Comparison of ENCODE assay signal across 1 cellular context in the genomic region with DNA sequence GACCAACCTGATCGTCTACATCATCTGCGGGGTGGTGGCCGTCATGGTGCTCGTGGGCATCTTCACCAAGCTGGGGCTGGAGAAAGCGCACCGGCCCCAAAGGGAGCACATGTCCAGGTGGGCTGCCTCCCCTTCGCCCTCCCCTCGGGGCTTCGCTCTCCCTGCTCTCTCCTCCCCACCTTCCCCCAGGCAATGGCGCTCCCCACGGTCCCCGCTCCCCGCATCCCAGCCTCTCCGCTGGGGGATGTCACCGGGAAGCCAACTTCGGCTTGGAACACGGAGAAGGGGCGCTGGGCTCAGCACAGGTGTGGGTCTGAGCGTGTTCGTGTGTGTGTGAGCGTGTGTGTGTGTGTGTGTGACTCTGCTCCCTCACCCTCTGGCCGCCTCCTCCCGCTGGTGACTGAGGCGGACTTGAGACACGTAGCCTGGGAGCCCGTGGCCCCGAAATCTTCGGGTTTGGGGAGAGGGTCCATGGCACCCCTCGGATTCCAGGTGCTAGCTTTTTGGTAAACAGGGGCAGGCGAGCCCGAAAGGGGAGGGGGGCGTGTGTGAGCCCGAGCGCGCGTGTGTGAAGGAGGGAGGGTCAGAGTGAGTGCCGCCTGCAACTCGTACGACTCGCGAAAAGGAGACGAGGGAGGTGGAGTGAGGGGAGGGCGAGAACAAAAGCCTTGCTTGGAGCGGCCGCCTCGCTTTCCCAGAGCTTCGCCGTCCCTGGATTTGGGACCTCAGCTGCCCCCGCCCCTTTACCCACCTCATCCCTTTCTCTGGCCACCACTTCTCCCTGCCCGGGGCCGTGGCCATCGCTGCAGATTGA.
TF ChIP-seq lines count a peak whose summit lies in the region.

No MANE protein-coding gene starts in this region.

TF ChIP-seq in H1, 55 proteins besides CTCF, POLR2A, EP300 and RAD21:
- TF ChIP-seq ASH2L (IDR thresholded peaks at IDR 0.05; ENCODE audit: low read length), result peak; percentile 96
- no peak for TF ChIP-seq TAF7 (optimal IDR thresholded peaks at IDR 0.05; ENCODE audit: borderline replicate concordance, low read depth, low read length)
- TF ChIP-seq SAP30 (IDR thresholded peaks at IDR 0.05; ENCODE audit: insufficient read depth, insufficient replicate concordance, low read length), result peak; percentile 76
- TF ChIP-seq, protein P1, sequence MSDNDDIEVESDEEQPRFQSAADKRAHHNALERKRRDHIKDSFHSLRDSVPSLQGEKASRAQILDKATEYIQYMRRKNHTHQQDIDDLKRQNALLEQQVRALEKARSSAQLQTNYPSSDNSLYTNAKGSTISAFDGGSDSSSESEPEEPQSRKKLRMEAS (IDR thresholded peaks at IDR 0.05), result 0 out of 2 replicates have a peak, but pooled peaks have one; percentile 22
- TF ChIP-seq ATF3 (IDR thresholded peaks at IDR 0.05; ENCODE audit: insufficient read depth, low read depth, low read length), result no peak
- TF ChIP-seq TAF1 (IDR thresholded peaks at IDR 0.05; ENCODE audit: low read depth, low read length), result 0 out of 2 replicates have a peak, but pooled peaks have one; percentile 9
- 0 out of 2 replicates have a peak, but pooled peaks have one; percentile 26 for TF ChIP-seq PHF8 (conservative IDR thresholded peaks at IDR 0.05; ENCODE audit: low read depth, low read length)
- peak; percentile 79 for TF ChIP-seq KDM4A (IDR thresholded peaks at IDR 0.05; ENCODE audit: low read depth, low read length, severe bottlenecking)
- peak; percentile 85 for TF ChIP-seq RBBP5 (IDR thresholded peaks at IDR 0.05; ENCODE audit: borderline replicate concordance, low read depth, low read length)
TF ChIP-seq in H1: peak in this region for 7.
